ENCODE assay signal across 8 cellular contexts in genomic region chr14:68784995-68785816, GRCh38. TPM values are rescaled to one million over a fixed set of nuclear protein-coding genes. Genes with fewer than 3 reads are reported as not detected.
DNase-seq lines count a peak whose midpoint lies in the region; ATAC-seq and TF ChIP-seq lines count a peak whose summit lies in the region.

No MANE protein-coding gene starts in this region.

- ATAC-seq in GM21576 (IDR thresholded peaks at IDR 0.05; ENCODE audit: unreplicated experiment) = no peak
- ATAC-seq in GM21526 (IDR thresholded peaks at IDR 0.05; ENCODE audit: low FRiP score, unreplicated experiment) = no peak
- ATAC-seq in HG03520 (IDR thresholded peaks at IDR 0.05; ENCODE audit: unreplicated experiment) = no peak

- peaks cover 19% of the 10 kb centered on the region for H3K36me3 Mint-ChIP-seq in activated naive CD4-positive, alpha-beta T cell treated with anti-CD3 and anti-CD28 coated beads, Interleukin-2, amount 50 U/mL, for 24 hours
- H3K36me3 Mint-ChIP-seq in chondrocyte (ENCODE audit: low read depth) (peaks cover 23% of the 10 kb centered on the region), mesothelial cell of epicardium (peaks cover 29% of the 10 kb centered on the region)

- no peak for TF ChIP-seq CTCF in chondrocyte (IDR thresholded peaks at IDR 0.05)
- TF ChIP-seq CTCF in mesothelial cell of epicardium (IDR thresholded peaks at IDR 0.05; ENCODE audit: unreplicated experiment) = no peak

- peaks cover 82% of the 10 kb centered on the region for H3K4me1 Mint-ChIP-seq in activated naive CD4-positive, alpha-beta T cell treated with anti-CD3 and anti-CD28 coated beads, Interleukin-2, amount 50 U/mL, for 24 hours
- peaks cover 60% of the 10 kb centered on the region for H3K4me1 Mint-ChIP-seq in chondrocyte (ENCODE audit: low read depth)
- H3K4me1 Mint-ChIP-seq in mesothelial cell of epicardium = peaks cover 55% of the 10 kb centered on the region

- peak overlapping the region; percentile 27 for H3K4me3 Mint-ChIP-seq in activated naive CD4-positive, alpha-beta T cell treated with anti-CD3 and anti-CD28 coated beads, Interleukin-2, amount 50 U/mL, for 24 hours
- H3K4me3 Mint-ChIP-seq in chondrocyte (ENCODE audit: unreplicated experiment) = no peak overlapping the region
- no peak overlapping the region for H3K4me3 Mint-ChIP-seq in mesothelial cell of epicardium

- no peak for DNase-seq in activated naive CD4-positive, alpha-beta T cell treated with Interleukin-2 at 50 U/mL for 16 hours
- DNase-seq in chondrocyte (ENCODE audit: low spot score) = no peak
- DNase-seq in mesothelial cell of epicardium (ENCODE audit: low spot score in 2 of 2, unreplicated experiment in 2 of 2) = no peak
- DNase-seq in NCI-H128 (lab: John Stamatoyannopoulos, UW; ENCODE audit: unreplicated experiment) = no peak

- H3K27me3 Mint-ChIP-seq in activated naive CD4-positive, alpha-beta T cell treated with anti-CD3 and anti-CD28 coated beads, Interleukin-2, amount 50 U/mL, for 24 hours = no peaks in the 10 kb centered on the region
- H3K27me3 Mint-ChIP-seq in chondrocyte (ENCODE audit: low read depth) = no peaks in the 10 kb centered on the region
- H3K27me3 Mint-ChIP-seq in mesothelial cell of epicardium (ENCODE audit: low read depth) = no peaks in the 10 kb centered on the region

- peak overlapping the region; percentile 89 for H3K27ac Mint-ChIP-seq in activated naive CD4-positive, alpha-beta T cell treated with anti-CD3 and anti-CD28 coated beads, Interleukin-2, amount 50 U/mL, for 24 hours
- H3K27ac Mint-ChIP-seq in chondrocyte (ENCODE audit: unreplicated experiment) (peak overlapping the region; percentile 89), mesothelial cell of epicardium (peak overlapping the region; percentile 94)

- H3K9me3 Mint-ChIP-seq in activated naive CD4-positive, alpha-beta T cell treated with anti-CD3 and anti-CD28 coated beads, Interleukin-2, amount 50 U/mL, for 24 hours = no peaks in the 10 kb centered on the region
- H3K9me3 Mint-ChIP-seq in chondrocyte (ENCODE audit: low read depth) (no peaks in the 10 kb centered on the region), mesothelial cell of epicardium (no peaks in the 10 kb centered on the region)

RNA-seq across cellular contexts. Expression of gene ZFP36L1, which starts 7.7 kb away (rescaled TPM):
- total RNA-seq in chondrocyte = 82.5 to 195 TPM (median 180 TPM) in 3 replicates
- total RNA-seq in mesothelial cell of epicardium = 377 to 390 TPM (median 382 TPM) in 3 replicates
